ENCODE assay signal across 24 cellular contexts in genomic region chr9:115264333-115264732, GRCh38.
DNase-seq lines count a peak whose midpoint lies in the region; ATAC-seq and TF ChIP-seq lines count a peak whose summit lies in the region.
"Had no signal": no experiment of that assay in that cellular context is flagged by ENCODE, and none has a peak within 500 bp of the region (broad histone marks: within the 10 kb centered on the region; RNA-seq: fewer than 3 reads in every experiment).

No MANE protein-coding gene starts in this region.

- TF ChIP-seq CTCF in RWPE2 (IDR thresholded peaks at IDR 0.05; ENCODE audit: poor library complexity, severe bottlenecking) (no peak), fibroblast of mammary gland (conservative IDR thresholded peaks at IDR 0.05; ENCODE audit: control insufficient read depth, insufficient read depth, low read depth, low read length) (no peak), osteocyte (IDR thresholded peaks at IDR 0.05) (no peak)

- H3K27me3 Mint-ChIP-seq in osteocyte (ENCODE audit: unreplicated experiment): no peaks in the 10 kb centered on the region
- H3K27me3 Mint-ChIP-seq in stimulated activated memory B cell treated with anti-CD40 and anti-IgM and Interleukin-4, amounts not matched to agents 10 μg/mL and 1 μg/mL and 100 μg/mL, for 72 hours: no peaks in the 10 kb centered on the region

- peak overlapping the region; percentile 27 for H3K27ac Mint-ChIP-seq in osteocyte (ENCODE audit: unreplicated experiment)
- H3K27ac Mint-ChIP-seq in stimulated activated memory B cell treated with anti-CD40 and anti-IgM and Interleukin-4, amounts not matched to agents 10 μg/mL and 1 μg/mL and 100 μg/mL, for 72 hours: no peak overlapping the region
- H3K27ac Mint-ChIP-seq: activated naive CD4-positive, alpha-beta T cell treated with anti-CD3 and anti-CD28 coated beads, Interleukin-2, amount 50 U/mL, for 72 hours; activated T-helper 17 cell treated with anti-CD3 and anti-CD28 coated beads, Interleukin-2, amount 50 U/mL, for 72 hours; natural killer cell had no signal

- no peaks in the 10 kb centered on the region for H3K9me3 ChIP-seq in RWPE2 (ENCODE audit: severe bottlenecking)
- H3K9me3 ChIP-seq: heart left ventricle had no signal

- no peaks in the 10 kb centered on the region for H3K9me3 Mint-ChIP-seq in osteocyte (ENCODE audit: unreplicated experiment)
- no peaks in the 10 kb centered on the region for H3K9me3 Mint-ChIP-seq in stimulated activated memory B cell treated with anti-CD40 and anti-IgM and Interleukin-4, amounts not matched to agents 10 μg/mL and 1 μg/mL and 100 μg/mL, for 72 hours
- H3K9me3 Mint-ChIP-seq: activated T-helper 17 cell treated with anti-CD3 and anti-CD28 coated beads, Interleukin-2, amount 50 U/mL, for 72 hours had no signal

- CTCF ChIA-PET in HEK293T (lab: Yijun Ruan, JAX): no interaction called here

- H3K4me3 ChIP-seq in RWPE2 (ENCODE audit: severe bottlenecking) (no peak overlapping the region), fibroblast of mammary gland (ENCODE audit: control insufficient read depth, low read depth, low read length) (no peak overlapping the region)
- H3K4me3 ChIP-seq: heart left ventricle, PC-9 had no signal

- peaks cover 46% of the 10 kb centered on the region for H3K4me1 ChIP-seq in RWPE2 (ENCODE audit: insufficient read depth, poor library complexity, severe bottlenecking)
- H3K4me1 ChIP-seq: parathyroid adenoma had no signal

- H3K27ac ChIP-seq in RWPE2 (ENCODE audit: poor library complexity, severe bottlenecking): peak overlapping the region; percentile 96
- H3K27ac ChIP-seq: parathyroid adenoma, PC-9 had no signal

- peaks cover 44% of the 10 kb centered on the region for H3K4me1 Mint-ChIP-seq in osteocyte (ENCODE audit: unreplicated experiment)
- no peaks in the 10 kb centered on the region for H3K4me1 Mint-ChIP-seq in stimulated activated memory B cell treated with anti-CD40 and anti-IgM and Interleukin-4, amounts not matched to agents 10 μg/mL and 1 μg/mL and 100 μg/mL, for 72 hours
- H3K4me1 Mint-ChIP-seq: activated T-helper 17 cell treated with anti-CD3 and anti-CD28 coated beads, Interleukin-2, amount 50 U/mL, for 72 hours; natural killer cell had no signal

- H3K27me3 ChIP-seq in RWPE2 (ENCODE audit: insufficient read depth, poor library complexity, severe bottlenecking): no peaks in the 10 kb centered on the region
- H3K27me3 ChIP-seq: heart left ventricle had no signal

- ATAC-seq in RWPE2 (ENCODE audit: low read depth): no peak
- no peak for ATAC-seq in stimulated activated memory B cell treated with anti-CD40 and anti-IgM and Interleukin-4, amounts not matched to agents 10 μg/mL and 1 μg/mL and 100 μg/mL, for 72 hours
- no peak for ATAC-seq in HG03097 (IDR thresholded peaks at IDR 0.05; ENCODE audit: low FRiP score, unreplicated experiment)
- ATAC-seq: activated naive CD4-positive, alpha-beta T cell treated with anti-CD3 and anti-CD28 coated beads, Interleukin-2, amount 50 U/mL, for 72 hours; activated T-helper 17 cell treated with anti-CD3 and anti-CD28 coated beads, Interleukin-2, amount 50 U/mL, for 72 hours; heart left ventricle; left lobe of liver; natural killer cell; sciatic nerve had no signal

- POLR2A ChIA-PET in HEK293T (lab: Yijun Ruan, JAX): no interaction called here

- H3K4me3 Mint-ChIP-seq in osteocyte (ENCODE audit: unreplicated experiment): no peak overlapping the region
- no peak overlapping the region for H3K4me3 Mint-ChIP-seq in stimulated activated memory B cell treated with anti-CD40 and anti-IgM and Interleukin-4, amounts not matched to agents 10 μg/mL and 1 μg/mL and 100 μg/mL, for 72 hours
- H3K4me3 Mint-ChIP-seq: activated T-helper 17 cell treated with anti-CD3 and anti-CD28 coated beads, Interleukin-2, amount 50 U/mL, for 72 hours; natural killer cell had no signal

- peak; percentile 70 for DNase-seq in ELR (ENCODE audit: low read depth)
- DNase-seq in RWPE2 (ENCODE audit: low spot score): no peak
- peak; percentile 53 for DNase-seq in fibroblast of mammary gland (ENCODE audit: low read depth)
- DNase-seq in osteocyte (ENCODE audit: extremely low spot score, unreplicated experiment): no peak
- DNase-seq in germinal center (ENCODE audit: low spot score): no peak
- DNase-seq in HEK293T (ENCODE audit: extremely low spot score): no peak
- DNase-seq: activated CD8-positive, alpha-beta memory T cell treated with anti-CD3 and anti-CD28 coated beads, Interleukin-2, amount 50 U/mL, for 4 hours; effector memory CD4-positive, alpha-beta T cell; heart left ventricle; Karpas-422; midbrain; natural killer cell; NCI-H1105 treated with DMSO at 0.1 percent for 48 hours; NCI-H2081; NCI-H446; PC-9; substantia nigra had no signal

- H3K36me3 ChIP-seq in RWPE2 (ENCODE audit: low read depth): no peaks in the 10 kb centered on the region
- H3K36me3 ChIP-seq: heart left ventricle had no signal

- H3K36me3 Mint-ChIP-seq in osteocyte (ENCODE audit: unreplicated experiment): no peaks in the 10 kb centered on the region
- H3K36me3 Mint-ChIP-seq in stimulated activated memory B cell treated with anti-CD40 and anti-IgM and Interleukin-4, amounts not matched to agents 10 μg/mL and 1 μg/mL and 100 μg/mL, for 72 hours: no peaks in the 10 kb centered on the region
- H3K36me3 Mint-ChIP-seq: activated naive CD4-positive, alpha-beta T cell treated with anti-CD3 and anti-CD28 coated beads, Interleukin-2, amount 50 U/mL, for 72 hours; natural killer cell had no signal

TF ChIP-seq in HEK293T, 16 proteins besides CTCF, POLR2A, EP300 and RAD21:
- no peak for TF ChIP-seq HDGF (IDR thresholded peaks at IDR 0.05; ENCODE audit: borderline replicate concordance)
- no peak for TF ChIP-seq TARDBP (IDR thresholded peaks at IDR 0.05)
- TF ChIP-seq PKNOX1 (IDR thresholded peaks at IDR 0.05): no peak
- no peak for TF ChIP-seq FOXA1 (IDR thresholded peaks at IDR 0.05)
- TF ChIP-seq L3MBTL2 (conservative IDR thresholded peaks at IDR 0.05): no peak
- no peak for TF ChIP-seq ELF4 (IDR thresholded peaks at IDR 0.05)
- no peak for TF ChIP-seq BHLHE40 (IDR thresholded peaks at IDR 0.05; ENCODE audit: borderline replicate concordance)
TF ChIP-seq in HEK293T: peak in this region for 0.

Comparison
In these comparisons a context has a peak if more than half of its experiments do, and no peak if none do; other contexts are left out.
1. DNase-seq: peak in ELR (single experiment) and fibroblast of mammary gland (single experiment); none in RWPE2 (single experiment), osteocyte (single experiment), germinal center (single experiment) and HEK293T (single experiment).